In the genomic region with DNA sequence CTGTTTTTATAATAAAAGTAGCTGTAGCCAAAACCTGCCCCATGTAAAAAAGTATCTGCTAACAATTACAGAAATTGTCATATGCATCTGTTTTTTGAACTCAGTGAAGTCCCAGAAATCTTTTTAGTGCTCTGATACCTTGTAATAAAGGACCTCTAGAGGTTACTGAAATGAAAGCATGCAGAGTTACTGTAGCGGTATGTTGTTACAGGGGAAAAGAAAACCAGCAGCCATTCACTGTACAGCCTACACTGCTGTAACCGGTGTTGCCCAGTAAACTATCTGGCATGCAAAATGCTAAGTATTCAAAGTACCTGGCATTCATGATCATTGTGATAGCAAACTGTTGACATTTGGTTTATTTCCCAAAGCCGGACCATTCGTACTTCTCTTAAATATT, we compare ENCODE assay signal across 14 cellular contexts. TPM values are rescaled to one million over a fixed set of nuclear protein-coding genes. Genes with fewer than 3 reads are reported as not detected.
DNase-seq lines count a peak whose midpoint lies in the region; ATAC-seq, FAIRE-seq and TF ChIP-seq lines count a peak whose summit lies in the region.
"Not testable (repeated sequence)": the region's sequence is repeated elsewhere in the genome, so short reads cannot be mapped to it uniquely, and the experiment has no call there.
"Had no signal": no experiment of that assay in that cellular context is flagged by ENCODE, and none has a peak within 500 bp of the region (broad histone marks: within the 10 kb centered on the region; RNA-seq: fewer than 3 reads in every experiment).

No MANE protein-coding gene starts in this region.

- H3K4me1 Mint-ChIP-seq in WTC11, result not testable (repeated sequence)

- not testable (repeated sequence) for H4K20me1 ChIP-seq in K562 (replicated peaks; ENCODE audit: control insufficient read depth, insufficient read depth, low read length); H1 (replicated peaks in 1 of 2; ENCODE audit: control insufficient read depth in 1 of 2, insufficient read depth in 2 of 2, low read length in 2 of 2); keratinocyte (ENCODE audit: control insufficient read depth, extremely low read depth, insufficient read depth, low read length)

- not testable (repeated sequence) for H3K27ac Mint-ChIP-seq in WTC11

- ATAC-seq in Panc1, result 0 out of 2 replicates have a peak, but pooled peaks have one; percentile 65
- ATAC-seq in WTC11, result peak; percentile 56
- peak; percentile 57; the same call in 1 of the 3 replicates for ATAC-seq in K562

- H4K91ac ChIP-seq in H1 (replicated peaks; ENCODE audit: insufficient read length, low read length), result not testable (repeated sequence)

- not testable (repeated sequence) for H2BK15ac ChIP-seq in H1 (ENCODE audit: low read length)

- in situ Hi-C loops in Panc1 (cut with HindIII; ENCODE audit: low pct_unique_long_range_greater_than_20kb, low sequenced_read_pairs); K562 (cut with MboI): not testable (repeated sequence)

- FAIRE-seq in K562 (lab: Jason Lieb, UNC), result not testable (repeated sequence)
- FAIRE-seq in H1 (lab: Jason Lieb, UNC), result peak; percentile 28
- FAIRE-seq in keratinocyte (lab: Jason Lieb, UNC), result peak; percentile 67

- H2BK120ac ChIP-seq in H1 (replicated peaks; ENCODE audit: low read depth, low read length), result not testable (repeated sequence)

- H3K9me3 ChIP-seq in Panc1 (ENCODE audit: control insufficient read depth, insufficient read depth, low read depth, low read length); K562 (replicated peaks; ENCODE audit: control insufficient read depth, insufficient read depth, low read depth, low read length); H1 (ENCODE audit: insufficient read depth in 2 of 2, low read depth in 1 of 2, low read length in 1 of 2); keratinocyte (ENCODE audit: control insufficient read depth, low read depth, low read length): not testable (repeated sequence)

- not testable (repeated sequence) for H2BK12ac ChIP-seq in H1 (ENCODE audit: low read depth, low read length)

- not testable (repeated sequence) for H3K27me3 Mint-ChIP-seq in WTC11 (ENCODE audit: low read depth)

- H4K5ac ChIP-seq in H1 (ENCODE audit: insufficient read length, low read depth, low read length), result not testable (repeated sequence)

- DNase-seq in Panc1 (ENCODE audit: low read depth, low spot score); WTC11 (ENCODE audit: low spot score); K562 (ENCODE audit: extremely low read depth in 1 of 4, low spot score in 3 of 4); H1 (ENCODE audit: low read depth in 1 of 2, low spot score in 2 of 2); keratinocyte (ENCODE audit: low read depth, low spot score): not testable (repeated sequence)

- not testable (repeated sequence) for H3K56ac ChIP-seq in H1 (replicated peaks; ENCODE audit: insufficient read length, low read depth, low read length)

- H3K18ac ChIP-seq in H1 (ENCODE audit: extremely low read depth, low read length), result not testable (repeated sequence)

- H3K23ac ChIP-seq in H1 (ENCODE audit: insufficient read length), result not testable (repeated sequence)

- H3K9me1 ChIP-seq in K562 (ENCODE audit: control insufficient read depth, insufficient read depth, low read length); keratinocyte (ENCODE audit: control insufficient read depth, extremely low read depth, insufficient read depth, low read length): not testable (repeated sequence)

- POLR2A ChIA-PET in Panc1 (lab: Charles Lee); WTC11 (lab: Charles Lee); K562 (lab: Yijun Ruan, JAX); H1 (lab: Charles Lee; ENCODE audit: partially characterized antibody): not testable (repeated sequence)

- H3K9ac ChIP-seq in K562 (ENCODE audit: insufficient read depth in 1 of 2, low read depth in 2 of 2, low read length in 2 of 2); H1 (replicated peaks in 1 of 4; ENCODE audit: extremely low read depth in 1 of 4, low read depth in 3 of 4, low read length in 3 of 4); keratinocyte (ENCODE audit: control insufficient read depth, extremely low read depth, insufficient read depth, low read length): not testable (repeated sequence)

- H2BK20ac ChIP-seq in H1 (ENCODE audit: low read length), result not testable (repeated sequence)

- WGBS in K562 (ENCODE audit: insufficient coverage, low coverage, missing lambda C conversion rate), result 0% methylated on average over 1 of the region's 4 CpGs
- WGBS in H1 (ENCODE audit: extremely low coverage in 1 of 2, insufficient coverage in 1 of 2, insufficient read length in 1 of 2, insufficient replicate concordance in 2 of 2, low coverage in 1 of 2, low lambda C conversion rate in 2 of 2, missing lambda C conversion rate in 1 of 2), 2 experiments, result 43% methylated on average over 1 of the region's 4 CpGs; no CpG with 5 or more reads in 1 of the 2 experiments

- H2AFZ ChIP-seq in K562 (ENCODE audit: low read depth, low read length); H1 (ENCODE audit: low read length); keratinocyte (ENCODE audit: control insufficient read depth, low read length): not testable (repeated sequence)

- BruUV-seq in Panc1 (replicated peaks; lab: Mats Ljungman, UMichigan); K562 (replicated peaks; lab: Mats Ljungman, UMichigan): not testable (repeated sequence)

- not testable (repeated sequence) for TF ChIP-seq EP300 in K562 (IDR thresholded peaks at IDR 0.05; ENCODE audit: low read length); H1 (IDR thresholded peaks at IDR 0.05; ENCODE audit: borderline replicate concordance in 1 of 2, low read depth in 2 of 2, low read length in 2 of 2)

- not testable (repeated sequence) for H3K79me1 ChIP-seq in H1 (ENCODE audit: low read depth, low read length)

- not testable (repeated sequence) for H3K79me2 ChIP-seq in K562 (ENCODE audit: control insufficient read depth, insufficient read depth, low read length); H1 (ENCODE audit: control insufficient read depth in 1 of 2, insufficient read depth in 2 of 2, low read length in 2 of 2); keratinocyte (ENCODE audit: control insufficient read depth, insufficient read depth, low read length)

- H3K4me3 ChIP-seq in Panc1 (ENCODE audit: low read depth in 2 of 2, low read length in 2 of 2); K562; H1 (ENCODE audit: extremely low read depth in 1 of 4, insufficient read depth in 2 of 4, low read depth in 3 of 4, low read length in 4 of 4); keratinocyte (ENCODE audit: control insufficient read depth in 2 of 3, extremely low read depth in 1 of 3, insufficient read depth in 2 of 3, low read depth in 1 of 3, low read length in 3 of 3): not testable (repeated sequence)

- H2BK5ac ChIP-seq in H1 (ENCODE audit: low read depth, low read length), result not testable (repeated sequence)

- TF ChIP-seq CTCF in Panc1 (IDR thresholded peaks at IDR 0.05); WTC11 (IDR thresholded peaks at IDR 0.05); K562 (IDR thresholded peaks at IDR 0.05 in 2 of 3, conservative IDR thresholded peaks at IDR 0.05 in 1 of 3; ENCODE audit: insufficient read depth in 2 of 3, low read depth in 1 of 3, low read length in 3 of 3); H1 (IDR thresholded peaks at IDR 0.05; ENCODE audit: control extremely low read depth in 1 of 3, insufficient read depth in 1 of 3, low read depth in 1 of 3, low read length in 3 of 3); keratinocyte (optimal IDR thresholded peaks at IDR 0.05 in 1 of 3, IDR thresholded peaks at IDR 0.05 in 1 of 3, conservative IDR thresholded peaks at IDR 0.05 in 1 of 3; ENCODE audit: extremely low read depth in 1 of 3, insufficient read depth in 2 of 3, low read length in 3 of 3): not testable (repeated sequence)

- H3K14ac ChIP-seq in H1 (ENCODE audit: insufficient read length), result not testable (repeated sequence)

- H3K27ac ChIP-seq in Panc1 (ENCODE audit: low read length); K562 (ENCODE audit: extremely low read depth, low read depth, low read length); H1 (ENCODE audit: low read depth, low read length); keratinocyte (ENCODE audit: control insufficient read depth, insufficient read depth, low read length): not testable (repeated sequence)

- H3K4me3 Mint-ChIP-seq in WTC11, result not testable (repeated sequence)

- H3K4ac ChIP-seq in H1 (replicated peaks; ENCODE audit: insufficient read length, low read depth, low read length), result not testable (repeated sequence)

- H3K23me2 ChIP-seq in H1 (ENCODE audit: low read depth, low read length), result not testable (repeated sequence)

- CTCF ChIA-PET in Panc1 (lab: Charles Lee); WTC11 (lab: Charles Lee); K562 (lab: Yijun Ruan, JAX; ENCODE audit: low intra/inter-chr PET ratio); H1 (lab: Charles Lee; ENCODE audit: partially characterized antibody): not testable (repeated sequence)

- H3K36me3 ChIP-seq in Panc1 (ENCODE audit: control insufficient read depth, insufficient read depth, low read length); K562 (ENCODE audit: control insufficient read depth, insufficient read depth, low read length); H1 (ENCODE audit: control insufficient read depth in 2 of 4, insufficient read depth in 4 of 4, low read length in 3 of 4); keratinocyte (ENCODE audit: control insufficient read depth in 2 of 2, extremely low read depth in 1 of 2, insufficient read depth in 2 of 2, low read length in 2 of 2): not testable (repeated sequence)

- not testable (repeated sequence) for TF ChIP-seq RAD21 in K562 (CRISPR knock-in tag; conservative IDR thresholded peaks at IDR 0.05 in 1 of 2, IDR thresholded peaks at IDR 0.05 in 1 of 2); H1 (IDR thresholded peaks at IDR 0.05 in 1 of 2, conservative IDR thresholded peaks at IDR 0.05 in 1 of 2; ENCODE audit: low read depth in 2 of 2, low read length in 2 of 2)

- not testable (repeated sequence) for H3K4me1 ChIP-seq in Panc1 (ENCODE audit: control insufficient read depth, insufficient read depth, low read length); K562 (replicated peaks in 1 of 2; ENCODE audit: control insufficient read depth in 2 of 2, insufficient read depth in 2 of 2, low read length in 2 of 2); H1 (replicated peaks in 1 of 4; ENCODE audit: control insufficient read depth in 3 of 4, insufficient read depth in 4 of 4, low read length in 3 of 4); keratinocyte (ENCODE audit: control insufficient read depth, extremely low read depth, insufficient read depth, low read length)

- not testable (repeated sequence) for H3K4me2 ChIP-seq in K562 (ENCODE audit: insufficient read depth, low read length); H1 (ENCODE audit: insufficient read depth in 1 of 2, low read depth in 2 of 2, low read length in 2 of 2); keratinocyte (ENCODE audit: control insufficient read depth, extremely low read depth, insufficient read depth, low read depth, low read length)

- H3K27me3 ChIP-seq in Panc1 (ENCODE audit: control insufficient read depth, insufficient read depth, low read length); K562 (ENCODE audit: control insufficient read depth in 2 of 2, insufficient read depth in 2 of 2, low read length in 2 of 2); H1 (replicated peaks in 1 of 4; ENCODE audit: control insufficient read depth in 3 of 4, extremely low read depth in 1 of 4, insufficient read depth in 3 of 4, low read length in 3 of 4); keratinocyte (ENCODE audit: control insufficient read depth, extremely low read depth, insufficient read depth, low read length): not testable (repeated sequence)

- H3K36me3 Mint-ChIP-seq in WTC11, result not testable (repeated sequence)

- not testable (repeated sequence) for H4K8ac ChIP-seq in H1 (ENCODE audit: extremely low read depth, insufficient read depth, low read length)

- H2AK5ac ChIP-seq in H1 (ENCODE audit: low read depth, low read length), result not testable (repeated sequence)

- intact Hi-C loops in Panc1 (cut with micrococcal nuclease; ENCODE audit: unreplicated experiment); K562 (cut with micrococcal nuclease): not testable (repeated sequence)

- H3K9me3 Mint-ChIP-seq in WTC11, result not testable (repeated sequence)

- TF ChIP-seq POLR2A in K562 (conservative IDR thresholded peaks at IDR 0.05); H1 (IDR thresholded peaks at IDR 0.05; ENCODE audit: control extremely low read depth in 1 of 2, low read depth in 2 of 2, low read length in 2 of 2): not testable (repeated sequence)

- dilution Hi-C loops in keratinocyte (cut with MboI; ENCODE audit: extremely low pct_ligation_motif_present, low sequenced_read_pairs), result not testable (repeated sequence)

RNA-seq across cellular contexts. Expression of gene OR4F6, which starts 12.6 kb away (rescaled TPM):
- total RNA-seq in Panc1 (2021; ENCODE audit: unreplicated experiment), result not detected
- polyA plus RNA-seq in Panc1 (2012; ENCODE audit: insufficient read length), result not detected
- total RNA-seq in WTC11 (2021), result not detected in 3 replicates
- not detected in 2 replicates for total RNA-seq in K562 (2011; cell fraction: chromatin; rRNA removed; ENCODE audit: low replicate concordance)
- not detected in 2 replicates for total RNA-seq in K562 (2011; cell fraction: nucleolus; rRNA removed)
- not detected in 2 replicates for total RNA-seq in K562 (2011; cell fraction: nucleoplasm; rRNA removed)
- not detected in 2 replicates for total RNA-seq in K562 (2014; rRNA removed)
- not detected in 2 replicates for total RNA-seq in K562 (2014; rRNA removed; fragmentation: Illumina TruSeq; extraction: Trizol)
- total RNA-seq in K562 (2015; rRNA removed; fragmentation: Illumina TruSeq; extraction: Trizol), result not detected in 2 replicates
- total RNA-seq in K562 (2021), result not detected in 2 replicates
- not detected in 2 replicates for polyA plus RNA-seq in K562 (2011; rRNA removed)
- polyA plus RNA-seq in K562 (2011; cell fraction: cytosol; rRNA removed), result not detected in 2 replicates
- polyA plus RNA-seq in K562 (2011; cell fraction: nucleus; rRNA removed), result not detected in 2 replicates
- polyA plus RNA-seq in K562 (2012), result not detected in 2 replicates
- not detected in 2 replicates for polyA plus RNA-seq in K562 (2014; fragmentation: Illumina TruSeq; extraction: Trizol)
- not detected for polyA plus RNA-seq in K562 (2014; fragmentation: Nextera tagmentation; extraction: Ambion mirVana)
- not detected in 2 replicates for polyA plus RNA-seq in K562 (2014; rRNA removed)
- polyA minus RNA-seq in K562 (2011; rRNA and poly(A)+ RNA removed), result not detected in 2 replicates
- not detected in 2 replicates for polyA minus RNA-seq in K562 (2011; cell fraction: cytosol; rRNA and poly(A)+ RNA removed)
- polyA minus RNA-seq in K562 (2011; cell fraction: nucleus; rRNA and poly(A)+ RNA removed), result not detected in 2 replicates
- not detected in 2 replicates for total RNA-seq in H1 (2021; fragmentation: NEBNext Ultra II Directional; extraction: Animal tissue kit (Norgen Biotek cat#: 25700))
- polyA plus RNA-seq in H1 (2011; rRNA removed), result not detected in 2 replicates
- polyA plus RNA-seq in H1 (2011; cell fraction: cytosol; rRNA removed), result not detected
- not detected for polyA plus RNA-seq in H1 (2011; cell fraction: nucleus; rRNA removed)
- not detected in 4 replicates for polyA plus RNA-seq in H1 (2012, experiment 1 of 2)
- not detected for polyA plus RNA-seq in H1 (2012, experiment 2 of 2)
- not detected for polyA plus RNA-seq in H1 (2013, experiment 1 of 2)
- not detected for polyA plus RNA-seq in H1 (2013, experiment 2 of 2)
- not detected in 2 replicates for polyA minus RNA-seq in H1 (2011; rRNA and poly(A)+ RNA removed)
- not detected for polyA minus RNA-seq in H1 (2011; cell fraction: cytosol; rRNA and poly(A)+ RNA removed)
- polyA minus RNA-seq in H1 (2011; cell fraction: nucleus; rRNA and poly(A)+ RNA removed), result not detected
- not detected in 3 replicates for polyA plus RNA-seq in keratinocyte
- polyA plus RNA-seq in keratinocyte (2011; ENCODE audit: low read depth), result not detected
- not detected in 2 replicates for polyA plus RNA-seq in keratinocyte (2011; cell fraction: cytosol; rRNA removed)
- not detected in 2 replicates for polyA plus RNA-seq in keratinocyte (2011; cell fraction: nucleus; rRNA removed)
- not detected in 2 replicates for polyA plus RNA-seq in keratinocyte (2012; ENCODE audit: low replicate concordance)
- polyA minus RNA-seq in keratinocyte, result not detected in 3 replicates
- polyA minus RNA-seq in keratinocyte (2011; cell fraction: cytosol; rRNA and poly(A)+ RNA removed), result not detected
- not detected in 2 replicates for polyA minus RNA-seq in keratinocyte (2011; cell fraction: nucleus; rRNA and poly(A)+ RNA removed)
- total RNA-seq: A673; CD4-positive, alpha-beta memory T cell; CD4-positive, CD25-positive, alpha-beta regulatory T cell; CD8-positive, alpha-beta memory T cell; Daoy; G401; GM12878 had no signal
- polyA plus RNA-seq: AG04450; CD14-positive monocyte; CD4-positive, alpha-beta memory T cell; CD4-positive, CD25-positive, alpha-beta regulatory T cell; CD8-positive, alpha-beta memory T cell; GM12878 had no signal

RNA-seq across cellular contexts. Expression of gene OR4F15, which starts 21.3 kb away (rescaled TPM):
- total RNA-seq in Panc1 (2021; ENCODE audit: unreplicated experiment) (not detected), WTC11 (2021) (not detected in 3 replicates), K562 (2014; rRNA removed) (not detected in 2 replicates), K562 (2014; rRNA removed; fragmentation: Illumina TruSeq; extraction: Trizol) (not detected in 2 replicates), K562 (2015; rRNA removed; fragmentation: Illumina TruSeq; extraction: Trizol) (not detected in 2 replicates), K562 (2021) (not detected in 2 replicates)
- not detected for polyA plus RNA-seq in Panc1 (2012; ENCODE audit: insufficient read length)
- not detected in 2 replicates for total RNA-seq in K562 (2011; cell fraction: chromatin; rRNA removed; ENCODE audit: low replicate concordance)
- not detected in 2 replicates for total RNA-seq in K562 (2011; cell fraction: nucleolus; rRNA removed)
- total RNA-seq in K562 (2011; cell fraction: nucleoplasm; rRNA removed), result not detected in 2 replicates
- polyA plus RNA-seq in K562 (2011; rRNA removed) (not detected in 2 replicates), K562 (2014; fragmentation: Illumina TruSeq; extraction: Trizol) (not detected in 2 replicates), K562 (2014; fragmentation: Nextera tagmentation; extraction: Ambion mirVana) (not detected), K562 (2014; rRNA removed) (not detected in 2 replicates), H1 (2011; rRNA removed) (not detected in 2 replicates), keratinocyte (not detected in 3 replicates)
- polyA plus RNA-seq in K562 (2011; cell fraction: cytosol; rRNA removed), result not detected in 2 replicates
- not detected in 2 replicates for polyA plus RNA-seq in K562 (2011; cell fraction: nucleus; rRNA removed)
- not detected in 2 replicates for polyA plus RNA-seq in K562 (2012)
- not detected in 2 replicates for polyA minus RNA-seq in K562 (2011; rRNA and poly(A)+ RNA removed)
- not detected in 2 replicates for polyA minus RNA-seq in K562 (2011; cell fraction: cytosol; rRNA and poly(A)+ RNA removed)
- not detected in 2 replicates for polyA minus RNA-seq in K562 (2011; cell fraction: nucleus; rRNA and poly(A)+ RNA removed)
- not detected in 2 replicates for total RNA-seq in H1 (2021; fragmentation: NEBNext Ultra II Directional; extraction: Animal tissue kit (Norgen Biotek cat#: 25700))
- polyA plus RNA-seq in H1 (2011; cell fraction: cytosol; rRNA removed), result not detected
- polyA plus RNA-seq in H1 (2011; cell fraction: nucleus; rRNA removed), result not detected
- not detected in 4 replicates for polyA plus RNA-seq in H1 (2012, experiment 1 of 2)
- not detected for polyA plus RNA-seq in H1 (2012, experiment 2 of 2)
- polyA plus RNA-seq in H1 (2013, experiment 1 of 2), result not detected
- polyA plus RNA-seq in H1 (2013, experiment 2 of 2), result not detected
- not detected in 2 replicates for polyA minus RNA-seq in H1 (2011; rRNA and poly(A)+ RNA removed)
- polyA minus RNA-seq in H1 (2011; cell fraction: cytosol; rRNA and poly(A)+ RNA removed), result not detected
- not detected for polyA minus RNA-seq in H1 (2011; cell fraction: nucleus; rRNA and poly(A)+ RNA removed)
- polyA plus RNA-seq in keratinocyte (2011; ENCODE audit: low read depth), result not detected
- not detected in 2 replicates for polyA plus RNA-seq in keratinocyte (2011; cell fraction: cytosol; rRNA removed)
- polyA plus RNA-seq in keratinocyte (2011; cell fraction: nucleus; rRNA removed), result not detected in 2 replicates
- not detected in 2 replicates for polyA plus RNA-seq in keratinocyte (2012; ENCODE audit: low replicate concordance)
- not detected in 3 replicates for polyA minus RNA-seq in keratinocyte
- polyA minus RNA-seq in keratinocyte (2011; cell fraction: cytosol; rRNA and poly(A)+ RNA removed), result not detected
- polyA minus RNA-seq in keratinocyte (2011; cell fraction: nucleus; rRNA and poly(A)+ RNA removed), result not detected in 2 replicates
- total RNA-seq: A673; CD4-positive, alpha-beta memory T cell; CD4-positive, CD25-positive, alpha-beta regulatory T cell; CD8-positive, alpha-beta memory T cell; Daoy; G401; GM12878 had no signal
- polyA plus RNA-seq: CD14-positive monocyte; CD4-positive, alpha-beta memory T cell; CD4-positive, CD25-positive, alpha-beta regulatory T cell; CD8-positive, alpha-beta memory T cell; GM12878 had no signal
